18 cellular contexts compared by ENCODE assay signal in genomic region chr16:29198231-29198630, GRCh38.
DNase-seq lines count a peak whose midpoint lies in the region; ATAC-seq and TF ChIP-seq lines count a peak whose summit lies in the region.
"Had no signal": no experiment of that assay in that cellular context is flagged by ENCODE, and none has a peak within 500 bp of the region (broad histone marks: within the 10 kb centered on the region; RNA-seq: fewer than 3 reads in every experiment).

No MANE protein-coding gene starts in this region.

- H3K4me2 ChIP-seq in osteoblast (ENCODE audit: insufficient read depth, low read length), result no peak overlapping the region
- H3K4me2 ChIP-seq in GM23338, result no peak overlapping the region
- H3K4me2 ChIP-seq: BLaER1 had no signal

- H3F3A ChIP-seq in GM23338 (replicated peaks; ENCODE audit: low read depth), result no peaks in the 10 kb centered on the region

- no peaks in the 10 kb centered on the region for H3K4me1 Mint-ChIP-seq in activated T-cell treated with anti-CD3 and anti-CD28 coated beads, Interleukin-2, amount 50 U/mL, for 24 hours (ENCODE audit: low read depth)
- peaks cover 18% of the 10 kb centered on the region for H3K4me1 Mint-ChIP-seq in GM23338

- no peak overlapping the region for H3K27ac Mint-ChIP-seq in activated T-cell treated with anti-CD3 and anti-CD28 coated beads, Interleukin-2, amount 50 U/mL, for 24 hours
- H3K27ac Mint-ChIP-seq in GM23338, result no peak overlapping the region

- H3K4me1 ChIP-seq in psoas muscle (no peaks in the 10 kb centered on the region), osteoblast (ENCODE audit: insufficient read depth, low read length) (peaks cover 15% of the 10 kb centered on the region), GM23338 (ENCODE audit: insufficient read depth) (no peaks in the 10 kb centered on the region)

- H3K79me2 ChIP-seq in osteoblast (ENCODE audit: insufficient read depth, low read length) (no peaks in the 10 kb centered on the region), GM23338 (replicated peaks; ENCODE audit: insufficient read depth) (no peaks in the 10 kb centered on the region)

- H3K27ac ChIP-seq in psoas muscle (no peak overlapping the region), osteoblast (ENCODE audit: low read depth, low read length) (no peak overlapping the region), GM23338 (ENCODE audit: low read depth) (no peak overlapping the region)
- H3K27ac ChIP-seq: BLaER1 had no signal

- H3K36me3 ChIP-seq in psoas muscle (ENCODE audit: insufficient read depth in 1 of 2, low read depth in 1 of 2), result no peaks in the 10 kb centered on the region
- H3K36me3 ChIP-seq in osteoblast (ENCODE audit: insufficient read depth, low read length), result no peaks in the 10 kb centered on the region
- no peaks in the 10 kb centered on the region for H3K36me3 ChIP-seq in GM23338 (ENCODE audit: insufficient read depth)
- H3K36me3 ChIP-seq: BLaER1 had no signal

- no peaks in the 10 kb centered on the region for H3K27me3 Mint-ChIP-seq in activated T-cell treated with anti-CD3 and anti-CD28 coated beads, Interleukin-2, amount 50 U/mL, for 24 hours
- H3K27me3 Mint-ChIP-seq in GM23338 (ENCODE audit: insufficient read depth, low read depth, poor library complexity), result peaks cover 11% of the 10 kb centered on the region

- TF ChIP-seq CTCF in omental fat pad (IDR thresholded peaks at IDR 0.05), result no peak
- no peak for TF ChIP-seq CTCF in psoas muscle (IDR thresholded peaks at IDR 0.05)
- TF ChIP-seq CTCF in osteoblast (IDR thresholded peaks at IDR 0.05; ENCODE audit: extremely low read depth, low read depth, low read length), result no peak
- TF ChIP-seq CTCF in GM23338 (conservative IDR thresholded peaks at IDR 0.05; ENCODE audit: low read depth in 2 of 2), result no peak

- no peak for ATAC-seq in omental fat pad (ENCODE audit: low FRiP score)
- no peak for ATAC-seq in psoas muscle
- ATAC-seq in GM23338, result no peak
- ATAC-seq: GM12878 had no signal

- H4K20me1 ChIP-seq in osteoblast (ENCODE audit: insufficient read depth, low read length), result no peaks in the 10 kb centered on the region
- no peaks in the 10 kb centered on the region for H4K20me1 ChIP-seq in GM23338 (replicated peaks; ENCODE audit: insufficient read depth)
- H4K20me1 ChIP-seq: BLaER1 had no signal

- H3K4me3 ChIP-seq in psoas muscle (no peak overlapping the region), osteoblast (ENCODE audit: insufficient read depth, low read length) (no peak overlapping the region), GM23338 (no peak overlapping the region)
- H3K4me3 ChIP-seq: BLaER1, GM12878 had no signal

- peaks cover 20% of the 10 kb centered on the region for H3K36me3 Mint-ChIP-seq in activated T-cell treated with anti-CD3 and anti-CD28 coated beads, Interleukin-2, amount 50 U/mL, for 24 hours (ENCODE audit: low read depth)
- H3K36me3 Mint-ChIP-seq in GM23338 (ENCODE audit: low read depth), result no peaks in the 10 kb centered on the region

- H3K27me3 ChIP-seq in psoas muscle (ENCODE audit: insufficient read depth in 3 of 3, low read length in 2 of 3), result no peaks in the 10 kb centered on the region
- no peaks in the 10 kb centered on the region for H3K27me3 ChIP-seq in osteoblast (ENCODE audit: insufficient read depth, low read length)
- H3K27me3 ChIP-seq in GM23338 (ENCODE audit: insufficient read depth), result no peaks in the 10 kb centered on the region
- H3K27me3 ChIP-seq: BLaER1 had no signal

- H3K9me3 ChIP-seq in psoas muscle, result no peaks in the 10 kb centered on the region
- H3K9me3 ChIP-seq in osteoblast (ENCODE audit: low read depth, low read length), result no peaks in the 10 kb centered on the region
- H3K9me3 ChIP-seq: BLaER1 had no signal

- intact Hi-C loops in psoas muscle (cut with DNase I), result no loop called here

- no peak overlapping the region for H3K4me3 Mint-ChIP-seq in activated T-cell treated with anti-CD3 and anti-CD28 coated beads, Interleukin-2, amount 50 U/mL, for 24 hours
- H3K4me3 Mint-ChIP-seq in GM23338, result no peak overlapping the region; the same call in 2 of the 3 replicates

- no peaks in the 10 kb centered on the region for H3K9me2 ChIP-seq in GM23338 (ENCODE audit: insufficient read depth)

- DNase-seq in activated T-cell treated with anti-CD3 and anti-CD28 coated beads, Interleukin-2, amount 50 U/mL, for 24 hours, result peak; percentile 12
- no peak for DNase-seq in activated T-cell treated with anti-CD3 and anti-CD28 coated beads, Interleukin-2, amount 50 U/mL, for 1 hour
- DNase-seq in ecto neural progenitor cell (ENCODE audit: low spot score), result peak; percentile 23
- peak; percentile 9 for DNase-seq in omental fat pad (ENCODE audit: low spot score)
- DNase-seq in ureter (ENCODE audit: low spot score), result peak; percentile 19
- DNase-seq in psoas muscle, result no peak
- no peak for DNase-seq in osteoblast (ENCODE audit: insufficient read length, low spot score, missing footprints)
- DNase-seq in GM23338 (ENCODE audit: low spot score), result no peak
- DNase-seq: 8988T, NCI-H1105 treated with DMSO at 0.1 percent for 48 hours, NCI-H187 treated with DMSO at 0.1 percent for 48 hours, NCI-H2171 treated with DMSO at 0.1 percent for 48 hours, NCI-H446 treated with DMSO at 0.1 percent for 48 hours, OCI-M1, RPMI8226, SIG-M5 had no signal

- 77 to 86% (median 78%) methylated on average over 4 of the region's 4 CpGs for WGBS in psoas muscle, 3 donors

- H3K9me3 Mint-ChIP-seq in activated T-cell treated with anti-CD3 and anti-CD28 coated beads, Interleukin-2, amount 50 U/mL, for 24 hours, result no peaks in the 10 kb centered on the region
- H3K9me3 Mint-ChIP-seq in GM23338, result no peaks in the 10 kb centered on the region; the same call in 2 of the 3 replicates

- H2AFZ ChIP-seq in osteoblast (ENCODE audit: low read length), result no peak overlapping the region
- no peak overlapping the region for H2AFZ ChIP-seq in GM23338

TF ChIP-seq in GM23338, 12 proteins besides CTCF, POLR2A, EP300 and RAD21 (continues in another document):
- no peak for TF ChIP-seq ETS1 (IDR thresholded peaks at IDR 0.05)
- TF ChIP-seq ZNF114 (CRISPR knock-in tag; IDR thresholded peaks at IDR 0.05), result no peak
- TF ChIP-seq STAT1 (IDR thresholded peaks at IDR 0.05; ENCODE audit: unreplicated experiment), result no peak
- TF ChIP-seq POLR2AphosphoS5 (IDR thresholded peaks at IDR 0.05; ENCODE audit: low read depth), result no peak

Comparison
In these comparisons a context has a peak if more than half of its experiments do, and no peak if none do; other contexts are left out.
1. DNase-seq: peak in activated T-cell treated with anti-CD3 and anti-CD28 coated beads, Interleukin-2, amount 50 U/mL, for 24 hours (single experiment), ecto neural progenitor cell (single experiment), omental fat pad (single experiment) and ureter (single experiment); none in activated T-cell treated with anti-CD3 and anti-CD28 coated beads, Interleukin-2, amount 50 U/mL, for 1 hour (single experiment), psoas muscle (0 of 2), osteoblast (single experiment) and GM23338 (single experiment).